ENCODE assay signal across 1 cellular context in the genomic region with DNA sequence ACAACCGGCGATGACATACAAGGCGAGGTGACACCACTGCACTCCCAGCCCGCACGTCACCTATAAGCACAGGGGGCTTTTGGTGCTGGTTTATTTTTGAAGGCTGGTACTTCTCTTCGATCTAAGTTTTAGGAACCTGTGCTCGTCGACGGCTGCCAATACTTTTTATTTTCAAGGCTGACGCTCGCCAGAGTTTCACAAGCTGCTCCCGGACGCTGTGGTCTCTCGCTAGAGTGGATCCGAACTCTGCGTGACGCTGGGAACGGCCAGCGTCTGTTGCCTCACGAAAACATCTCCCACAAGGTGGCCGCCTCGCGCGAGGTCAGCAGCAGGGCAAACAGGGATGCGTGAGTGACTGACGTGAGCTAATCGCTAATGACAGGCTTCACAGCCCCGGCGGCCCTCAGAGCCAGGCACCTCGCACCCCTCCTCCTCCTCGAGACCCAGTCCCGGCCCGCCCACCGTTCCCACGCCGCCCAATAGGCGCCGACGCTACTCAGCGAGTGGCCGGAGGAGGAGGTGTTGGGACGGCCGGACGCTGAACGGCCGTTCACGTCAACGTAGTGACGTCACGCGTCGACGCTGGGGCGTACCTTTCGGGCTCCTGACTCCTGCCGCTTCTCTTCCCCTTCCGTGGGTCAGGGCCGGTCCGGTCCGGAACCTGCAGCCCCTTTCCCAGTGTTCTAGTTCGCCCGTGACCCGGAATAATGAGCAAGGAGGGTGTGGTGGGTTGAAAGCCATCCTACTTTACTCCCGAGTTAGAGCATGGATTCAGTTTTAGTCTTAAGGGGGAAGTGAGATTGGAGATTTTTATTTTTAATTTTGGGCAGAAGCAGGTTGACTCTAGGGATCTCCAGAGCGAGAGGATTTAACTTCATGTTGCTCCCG.
TF ChIP-seq lines count a peak whose summit lies in the region.

CLCN3 (plus strand) TSS at position 621 of the 888 bp plus-strand sequence. CDS start 15,351 bp downstream, outside the sequence.

TF ChIP-seq in H1, 55 proteins besides CTCF, POLR2A, EP300 and RAD21:
- TF ChIP-seq POU5F1 (IDR thresholded peaks at IDR 0.05; ENCODE audit: low read depth, low read length) (no peak), GABPA (IDR thresholded peaks at IDR 0.05; ENCODE audit: borderline replicate concordance, insufficient read depth, low read length) (no peak), NANOG (IDR thresholded peaks at IDR 0.05; ENCODE audit: insufficient read depth, low read depth, low read length, poor library complexity, severe bottlenecking) (peak; percentile 14), SRF (IDR thresholded peaks at IDR 0.05; ENCODE audit: low read depth, low read length) (no peak), TCF12 (IDR thresholded peaks at IDR 0.05; ENCODE audit: low read depth, low read length) (no peak), MAX (IDR thresholded peaks at IDR 0.05) (peak; percentile 53), SIN3A (conservative IDR thresholded peaks at IDR 0.05 in 1 of 2, IDR thresholded peaks at IDR 0.05 in 1 of 2; ENCODE audit: low read depth in 1 of 2, low read length in 2 of 2) (peak in 1 of 2 experiments; percentile 90; a peak in 3 of 4 replicates), PHF8 (conservative IDR thresholded peaks at IDR 0.05; ENCODE audit: low read depth, low read length) (peak; percentile 84), CBX8 (IDR thresholded peaks at IDR 0.05; ENCODE audit: borderline replicate concordance, low read depth, low read length) (no peak), RBBP5 (IDR thresholded peaks at IDR 0.05; ENCODE audit: borderline replicate concordance, low read depth, low read length) (peak; percentile 52), TAF1 (IDR thresholded peaks at IDR 0.05; ENCODE audit: low read depth, low read length) (peak; percentile 89), TBP (IDR thresholded peaks at IDR 0.05; ENCODE audit: low read depth, low read length) (peak; percentile 73), SAP30 (IDR thresholded peaks at IDR 0.05; ENCODE audit: insufficient read depth, insufficient replicate concordance, low read length) (peak; percentile 94), JUND (IDR thresholded peaks at IDR 0.05; ENCODE audit: low read length) (peak; percentile 75), SP4 (IDR thresholded peaks at IDR 0.05; ENCODE audit: low read length) (no peak), CHD1 (IDR thresholded peaks at IDR 0.05; ENCODE audit: low read depth, low read length) (peak; percentile 40; the same call in 1 of the 2 replicates), CHD2 (IDR thresholded peaks at IDR 0.05; ENCODE audit: low read length) (0 out of 2 replicates have a peak, but pooled peaks have one; percentile 28), BACH1 (IDR thresholded peaks at IDR 0.05; ENCODE audit: low read length) (0 out of 2 replicates have a peak, but pooled peaks have one; percentile 17), JUN (IDR thresholded peaks at IDR 0.05; ENCODE audit: low read depth, low read length) (peak; percentile 49; the same call in 1 of the 2 replicates), POLR2AphosphoS5 (IDR thresholded peaks at IDR 0.05; ENCODE audit: low read depth, low read length) (peak; percentile 89), CREB1 (IDR thresholded peaks at IDR 0.05) (peak; percentile 96), TAF7 (optimal IDR thresholded peaks at IDR 0.05; ENCODE audit: borderline replicate concordance, low read depth, low read length) (peak; percentile 69), CTBP2 (IDR thresholded peaks at IDR 0.05; ENCODE audit: borderline replicate concordance, insufficient read depth, insufficient read length, low read length) (peak; percentile 88), ASH2L (IDR thresholded peaks at IDR 0.05; ENCODE audit: low read length) (peak; percentile 93)
- TF ChIP-seq, protein P1, sequence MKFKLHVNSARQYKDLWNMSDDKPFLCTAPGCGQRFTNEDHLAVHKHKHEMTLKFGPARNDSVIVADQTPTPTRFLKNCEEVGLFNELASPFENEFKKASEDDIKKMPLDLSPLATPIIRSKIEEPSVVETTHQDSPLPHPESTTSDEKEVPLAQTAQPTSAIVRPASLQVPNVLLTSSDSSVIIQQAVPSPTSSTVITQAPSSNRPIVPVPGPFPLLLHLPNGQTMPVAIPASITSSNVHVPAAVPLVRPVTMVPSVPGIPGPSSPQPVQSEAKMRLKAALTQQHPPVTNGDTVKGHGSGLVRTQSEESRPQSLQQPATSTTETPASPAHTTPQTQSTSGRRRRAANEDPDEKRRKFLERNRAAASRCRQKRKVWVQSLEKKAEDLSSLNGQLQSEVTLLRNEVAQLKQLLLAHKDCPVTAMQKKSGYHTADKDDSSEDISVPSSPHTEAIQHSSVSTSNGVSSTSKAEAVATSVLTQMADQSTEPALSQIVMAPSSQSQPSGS (IDR thresholded peaks at IDR 0.05; ENCODE audit: low read length) = peak; percentile 57; the same call in 1 of the 2 replicates
TF ChIP-seq in H1: peak in this region for 19.
